14 cellular contexts compared by ENCODE assay signal in the genomic region with DNA sequence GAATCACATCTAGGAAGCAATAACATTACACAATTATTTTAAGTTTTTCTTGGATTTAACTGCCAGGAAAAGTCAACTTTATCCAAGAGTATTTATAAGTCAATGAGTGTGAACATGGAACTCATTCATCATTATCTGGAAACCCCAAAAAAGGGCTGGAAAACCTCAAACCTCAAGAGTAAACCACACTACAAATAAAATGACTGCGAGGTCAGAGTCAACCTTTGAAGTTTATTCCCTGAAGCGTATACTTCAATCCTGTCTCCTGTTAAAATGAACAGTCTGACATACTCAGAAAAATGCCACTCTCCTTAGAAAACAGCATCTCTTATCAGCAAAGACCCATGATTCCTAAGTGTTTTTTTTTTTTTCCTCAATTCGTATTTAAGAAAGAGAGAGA.
DNase-seq lines count a peak whose midpoint lies in the region; FAIRE-seq and TF ChIP-seq lines count a peak whose summit lies in the region.
"Had no signal": no experiment of that assay in that cellular context is flagged by ENCODE, and none has a peak within 500 bp of the region (broad histone marks: within the 10 kb centered on the region; RNA-seq: fewer than 3 reads in every experiment).

No MANE protein-coding gene starts in this region.

- peak; percentile 8 for DNase-seq in Jurkat, Clone E6-1 (ENCODE audit: low read depth, low spot score)
- DNase-seq in SW480 (ENCODE audit: low spot score), result peak; percentile 87
- peak; percentile 7 for DNase-seq in fibroblast of villous mesenchyme (ENCODE audit: low read depth)
- DNase-seq in renal cortical epithelial cell (ENCODE audit: low read depth), result peak; percentile 64
- DNase-seq in T1000 (lab: John Stamatoyannopoulos, UW), result no peak
- no peak for DNase-seq in SHP77 (lab: John Stamatoyannopoulos, UW)
- no peak for DNase-seq in H54 (ENCODE audit: insufficient read length, low spot score)
- DNase-seq: DMS 273 treated with DMSO at 0.1 percent for 48 hours, GOT3, MG63, NCI-H1092 treated with DMSO at 0.1 percent for 48 hours, NCI-H2081 treated with DMSO at 0.1 percent for 48 hours, NCI-H510A treated with DMSO at 0.1 percent for 48 hours, Right ventricle myocardium superior had no signal

- H3K4me3 ChIP-seq in Jurkat, Clone E6-1 (ENCODE audit: low read length), result no peak overlapping the region
- no peak overlapping the region for H3K4me3 ChIP-seq in fibroblast of villous mesenchyme (ENCODE audit: low read depth, low read length)
- H3K4me3 ChIP-seq: MG63 had no signal

- no peak for TF ChIP-seq POLR2A in H54 (IDR thresholded peaks at IDR 0.05; ENCODE audit: low read depth, low read length)

- TF ChIP-seq CTCF in fibroblast of villous mesenchyme (IDR thresholded peaks at IDR 0.05; ENCODE audit: insufficient read depth, low read depth, low read length), result no peak

- no peak for FAIRE-seq in H54 (lab: Jason Lieb, UNC)

Comparison
In these comparisons a context has a peak if more than half of its experiments do, and no peak if none do; other contexts are left out.
1. DNase-seq: peak in Jurkat, Clone E6-1 (single experiment), SW480 (single experiment), fibroblast of villous mesenchyme (single experiment) and renal cortical epithelial cell (single experiment); none in T1000 (single experiment), SHP77 (0 of 2) and H54 (single experiment).